ENCODE assay signal across 8 cellular contexts in genomic region chr2:230412369-230412706, GRCh38. TPM values are rescaled to one million over a fixed set of nuclear protein-coding genes. Genes with fewer than 3 reads are reported as not detected.
DNase-seq lines count a peak whose midpoint lies in the region; ATAC-seq, FAIRE-seq and TF ChIP-seq lines count a peak whose summit lies in the region.

No MANE protein-coding gene starts in this region.

- intact Hi-C loops in activated CD4-positive, alpha-beta T cell treated with anti-CD3 and anti-CD28 coated beads for 36 hours (cut with DNase I, micrococcal nuclease): loop anchor here (5.0 to 10.0 kb wide), 5 partner anchors 65 to 382 kb away; partner anchors contain the start of gene CAB39 (in 1 of the 2)
- intact Hi-C loops in kidney (cut with DNase I): no loop called here

- peak overlapping the region; percentile 96 for H3K27ac Mint-ChIP-seq in activated CD4-positive, alpha-beta T cell treated with anti-CD3 and anti-CD28 coated beads for 36 hours
- peak overlapping the region; percentile 100 for H3K27ac Mint-ChIP-seq in activated CD4-positive, alpha-beta memory T cell treated with anti-CD3 and anti-CD28 coated beads, Interleukin-2, amount 10 ng/mL, durations not matched to agents 7 days and 5 days

- POLR2A ChIA-PET in activated CD4-positive, alpha-beta T cell treated with anti-CD3 and anti-CD28 coated beads for 36 hours (lab: Charles Lee): no interaction called here
- POLR2A ChIA-PET in activated CD4-positive, alpha-beta memory T cell treated with anti-CD3 and anti-CD28 coated beads, Interleukin-2, amount 10 ng/mL, durations not matched to agents 7 days and 5 days (lab: Charles Lee): interaction anchor here (1.0 to 4.4 kb wide), 9 partner anchors 35 to 210 kb away, joined by 3 to 32 read pairs (median 9); partner anchors contain the start of genes SP110, SP140 and SP140L

- TF ChIP-seq CTCF in kidney (IDR thresholded peaks at IDR 0.05; ENCODE audit: borderline replicate concordance, extremely low read depth, insufficient read depth) (no peak), suprapubic skin (IDR thresholded peaks at IDR 0.05) (no peak), foreskin keratinocyte (conservative IDR thresholded peaks at IDR 0.05) (no peak)

- H3K4me1 ChIP-seq in kidney (ENCODE audit: control insufficient read depth in 1 of 2, insufficient read depth in 1 of 2, low read depth in 1 of 2, low read length in 2 of 2) (peaks cover 24 to 25% of the 10 kb centered on the region in 2 donors), suprapubic skin (peaks cover 60% of the 10 kb centered on the region), foreskin keratinocyte (peaks cover 16% of the 10 kb centered on the region)

- TF ChIP-seq POLR2A in suprapubic skin (IDR thresholded peaks at IDR 0.05): no peak

- peak overlapping the region; percentile 92 to 93 for H3K4me3 ChIP-seq in kidney (ENCODE audit: low read length in 2 of 2)
- H3K4me3 ChIP-seq in suprapubic skin: peak overlapping the region; percentile 54

- TF ChIP-seq EP300 in suprapubic skin (IDR thresholded peaks at IDR 0.05): no peak

- H3K27ac ChIP-seq in kidney (ENCODE audit: low read depth in 2 of 2, low read length in 2 of 2) (peak overlapping the region; percentile 93 to 94), suprapubic skin (peak overlapping the region; percentile 89), foreskin keratinocyte (no peak overlapping the region)

- peak overlapping the region; percentile 85 for H3K4me3 Mint-ChIP-seq in activated CD4-positive, alpha-beta T cell treated with anti-CD3 and anti-CD28 coated beads for 36 hours
- peak overlapping the region; percentile 98 for H3K4me3 Mint-ChIP-seq in activated CD4-positive, alpha-beta memory T cell treated with anti-CD3 and anti-CD28 coated beads, Interleukin-2, amount 10 ng/mL, durations not matched to agents 7 days and 5 days

- peaks cover 6% of the 10 kb centered on the region for H3K36me3 Mint-ChIP-seq in activated CD4-positive, alpha-beta T cell treated with anti-CD3 and anti-CD28 coated beads for 36 hours (ENCODE audit: low read depth)
- H3K36me3 Mint-ChIP-seq in activated CD4-positive, alpha-beta memory T cell treated with anti-CD3 and anti-CD28 coated beads, Interleukin-2, amount 10 ng/mL, durations not matched to agents 7 days and 5 days (ENCODE audit: low read depth): peaks cover 17% of the 10 kb centered on the region

- peak overlapping the region; percentile 72 to 89 for H3K9ac ChIP-seq in kidney (ENCODE audit: low read length in 2 of 2)

- no peak for ATAC-seq in activated CD4-positive, alpha-beta T cell treated with anti-CD3 and anti-CD28 coated beads for 36 hours
- ATAC-seq in foreskin keratinocyte: no peak

- no peak for FAIRE-seq in kidney (lab: Jason Lieb, UNC)

- no peaks in the 10 kb centered on the region for H3K9me3 ChIP-seq in kidney (ENCODE audit: control insufficient read depth in 1 of 2, low read length in 2 of 2)
- no peaks in the 10 kb centered on the region for H3K9me3 ChIP-seq in suprapubic skin

- H3K4me1 Mint-ChIP-seq in activated CD4-positive, alpha-beta T cell treated with anti-CD3 and anti-CD28 coated beads for 36 hours: peaks cover 60% of the 10 kb centered on the region
- peaks cover 60% of the 10 kb centered on the region for H3K4me1 Mint-ChIP-seq in activated CD4-positive, alpha-beta memory T cell treated with anti-CD3 and anti-CD28 coated beads, Interleukin-2, amount 10 ng/mL, durations not matched to agents 7 days and 5 days

- no peaks in the 10 kb centered on the region for H3K9me3 Mint-ChIP-seq in activated CD4-positive, alpha-beta T cell treated with anti-CD3 and anti-CD28 coated beads for 36 hours (ENCODE audit: low read depth)
- no peaks in the 10 kb centered on the region for H3K9me3 Mint-ChIP-seq in activated CD4-positive, alpha-beta memory T cell treated with anti-CD3 and anti-CD28 coated beads, Interleukin-2, amount 10 ng/mL, durations not matched to agents 7 days and 5 days

- no peaks in the 10 kb centered on the region for H3K27me3 ChIP-seq in suprapubic skin
- H3K27me3 ChIP-seq in foreskin keratinocyte: no peaks in the 10 kb centered on the region

- no peaks in the 10 kb centered on the region for H3K27me3 Mint-ChIP-seq in activated CD4-positive, alpha-beta T cell treated with anti-CD3 and anti-CD28 coated beads for 36 hours
- H3K27me3 Mint-ChIP-seq in activated CD4-positive, alpha-beta memory T cell treated with anti-CD3 and anti-CD28 coated beads, Interleukin-2, amount 10 ng/mL, durations not matched to agents 7 days and 5 days: no peaks in the 10 kb centered on the region

- H3K36me3 ChIP-seq in kidney (ENCODE audit: control insufficient read depth in 1 of 2, insufficient read depth in 2 of 2, low read length in 2 of 2) (no peaks in the 10 kb centered on the region), suprapubic skin (no peaks in the 10 kb centered on the region)

- DNase-seq in activated CD4-positive, alpha-beta T cell treated with anti-CD3 and anti-CD28 coated beads for 36 hours: no peak
- DNase-seq in activated CD4-positive, alpha-beta T cell treated with anti-CD3 and anti-CD28 coated beads for 4 hours: no peak
- DNase-seq in activated CD4-positive, alpha-beta memory T cell treated with anti-CD3 and anti-CD28 coated beads, Interleukin-2, amount 10 ng/mL, durations not matched to agents 7 days and 5 days: no peak
- no peak for DNase-seq in kidney
- no peak for DNase-seq in suprapubic skin (ENCODE audit: low spot score in 2 of 2)
- no peak for DNase-seq in mesenteric fat pad (ENCODE audit: low spot score)
- DNase-seq in foreskin keratinocyte: no peak
- no peak for DNase-seq in hepatic stellate cell (ENCODE audit: low spot score)

- WGBS in suprapubic skin: 84% methylated on average over 3 of the region's 3 CpGs

- CTCF ChIA-PET in activated CD4-positive, alpha-beta T cell treated with anti-CD3 and anti-CD28 coated beads for 36 hours (lab: Charles Lee): interaction anchor here (0.7 to 0.9 kb wide), 2 partner anchors 192 to 199 kb away, joined by 3 to 4 read pairs; no protein-coding TSS in a partner anchor
- CTCF ChIA-PET in activated CD4-positive, alpha-beta memory T cell treated with anti-CD3 and anti-CD28 coated beads, Interleukin-2, amount 10 ng/mL, durations not matched to agents 7 days and 5 days (lab: Charles Lee): no interaction called here

RNA-seq across cellular contexts. Expression of gene SP100, which starts 3.7 kb away (rescaled TPM):
- total RNA-seq in activated CD4-positive, alpha-beta T cell treated with anti-CD3 and anti-CD28 coated beads for 36 hours: 100 to 1,000 TPM; 150 to 174 TPM
- total RNA-seq in activated CD4-positive, alpha-beta memory T cell treated with anti-CD3 and anti-CD28 coated beads, Interleukin-2, amount 10 ng/mL, durations not matched to agents 7 days and 5 days: 100 to 1,000 TPM; 351 TPM
- total RNA-seq in kidney: 118 TPM
- 35.7 TPM for polyA plus RNA-seq in kidney (ENCODE audit: insufficient read depth, low read depth, low replicate concordance)
- total RNA-seq in suprapubic skin: 100 to 1,000 TPM in 1 of 4 donors, 10 to 100 TPM in 3; 38.7 to 118 (median 65.6) TPM
- total RNA-seq in mesenteric fat pad: 121 TPM
- 146 TPM in 2 replicates for total RNA-seq in foreskin keratinocyte
- 58.1 and 61.6 TPM in 2 replicates for polyA plus RNA-seq in foreskin keratinocyte
